11 cellular contexts compared by ENCODE assay signal in the genomic region with DNA sequence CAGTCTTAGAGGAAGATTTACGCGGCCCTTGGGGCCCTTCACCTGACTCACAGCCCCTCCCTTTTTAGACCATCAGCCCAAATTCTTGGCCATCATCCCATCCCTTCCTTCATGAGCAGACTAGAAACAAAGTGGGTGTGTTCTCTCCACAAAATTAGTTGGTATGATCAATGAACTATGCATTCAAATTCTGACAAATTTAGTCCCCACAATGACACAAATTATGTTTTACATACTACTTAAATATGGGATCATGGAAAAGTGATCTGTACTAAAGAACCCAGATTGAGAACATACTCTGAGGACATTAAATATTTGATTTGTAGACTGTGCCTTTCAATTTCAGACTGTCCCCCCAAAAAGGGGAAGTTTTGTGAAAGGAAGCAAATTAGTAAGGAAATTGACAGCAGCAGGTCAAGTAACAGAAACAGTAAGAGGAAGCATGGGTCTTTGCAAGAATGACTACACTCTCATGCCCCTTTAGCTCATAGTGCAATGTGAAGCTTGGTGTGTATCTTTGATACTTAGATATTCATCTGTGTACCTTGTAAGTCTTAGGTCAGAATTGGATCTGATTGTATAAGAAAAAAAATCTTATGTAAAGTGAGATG. TPM values are rescaled to one million over a fixed set of nuclear protein-coding genes. Genes with fewer than 3 reads are reported as not detected.
A peak's percentile ranks its signal among the peaks of the same experiment; 100 is the strongest.
DNase-seq lines count a peak whose midpoint lies in the region; ATAC-seq and TF ChIP-seq lines count a peak whose summit lies in the region.
"Had no signal": no experiment of that assay in that cellular context is flagged by ENCODE, and none has a peak within 500 bp of the region (broad histone marks: within the 10 kb centered on the region; RNA-seq: fewer than 3 reads in every experiment).

No MANE protein-coding gene starts in this region.

- TF ChIP-seq CTCF in gastrocnemius medialis (IDR thresholded peaks at IDR 0.05 in 4 of 5, conservative IDR thresholded peaks at IDR 0.05 in 1 of 5), result no peak

- H3K4me1 ChIP-seq in gastrocnemius medialis, result peaks cover 30 to 32% of the 10 kb centered on the region in 2 donors

- H3K27me3 ChIP-seq in gastrocnemius medialis, result no peaks in the 10 kb centered on the region
- H3K27me3 ChIP-seq: ovary, transverse colon had no signal

- intact Hi-C loops in gastrocnemius medialis (cut with DNase I; ENCODE audit: low total_unique reads), result no loop called here

- ATAC-seq in GM18907 (IDR thresholded peaks at IDR 0.05; ENCODE audit: unreplicated experiment), result peak; percentile 44
- peak; percentile 37 for ATAC-seq in HG03039 (IDR thresholded peaks at IDR 0.05; ENCODE audit: unreplicated experiment)
- no peak for ATAC-seq in gastrocnemius medialis

- H3K4me3 ChIP-seq in gastrocnemius medialis, result no peak overlapping the region
- H3K4me3 ChIP-seq: ovary, transverse colon had no signal

- in situ Hi-C loops in gastrocnemius medialis (cut with MboI; ENCODE audit: low sequenced_read_pairs in 4 of 4), result no loop called here

- DNase-seq in SIG-M5 treated with dmso at 0.1 percent for 504 hours (lab: John Stamatoyannopoulos, UW; ENCODE audit: unreplicated experiment), result peak; percentile 88
- no peak for DNase-seq in gastrocnemius medialis
- DNase-seq in NCI-H1092 (lab: John Stamatoyannopoulos, UW), result no peak
- no peak for DNase-seq in inferior parietal cortex (ENCODE audit: extremely low spot score)
- DNase-seq in stimulated activated CD4-positive, alpha-beta T cell treated with anti-CD3 and anti-CD28 coated beads, Interleukin-4, amount 100 ng/mL, for 1 hour, result no peak
- no peak for DNase-seq in SW 1271 (lab: John Stamatoyannopoulos, UW)
- DNase-seq: NCI-H2029 treated with DMSO at 0.1 percent for 48 hours, ovary, transverse colon had no signal

- peak overlapping the region; percentile 84 to 90 (median 87) for H3K27ac ChIP-seq in gastrocnemius medialis
- H3K27ac ChIP-seq: ovary had no signal

- TF ChIP-seq POLR2A in gastrocnemius medialis (IDR thresholded peaks at IDR 0.05), result no peak

- no peaks in the 10 kb centered on the region for H3K36me3 ChIP-seq in gastrocnemius medialis
- H3K36me3 ChIP-seq: ovary, transverse colon had no signal

- no peaks in the 10 kb centered on the region for H3K9me3 ChIP-seq in gastrocnemius medialis
- H3K9me3 ChIP-seq: ovary, transverse colon had no signal

RNA-seq across cellular contexts. Expression of a gene that starts 2.2 kb away (rescaled TPM):
- 10 to 100 TPM; 21.3 to 46.2 (median 34.4) TPM for total RNA-seq in gastrocnemius medialis

Comparison
In these comparisons a context has a peak if more than half of its experiments do, and no peak if none do; other contexts are left out.
1. ATAC-seq: peak in GM18907 (single experiment) and HG03039 (single experiment); none in gastrocnemius medialis (0 of 2).